ENCODE assay signal across 8 cellular contexts in genomic region chr13:113029487-113030258, GRCh38.
DNase-seq lines count a peak whose midpoint lies in the region; ATAC-seq, FAIRE-seq and TF ChIP-seq lines count a peak whose summit lies in the region.

No MANE protein-coding gene starts in this region.

- H3K36me3 ChIP-seq in SU-DHL-6 (ENCODE audit: low read length) (no peaks in the 10 kb centered on the region), adrenal gland (replicated peaks in 1 of 2) (no peaks in the 10 kb centered on the region)

- FAIRE-seq in frontal cortex (lab: Jason Lieb, UNC): no peak

- H2AFZ ChIP-seq in SU-DHL-6 (ENCODE audit: low read depth, low read length, severe bottlenecking): no peak overlapping the region

- no peak overlapping the region for H3K4me2 ChIP-seq in SU-DHL-6 (ENCODE audit: low read depth, low read length, poor library complexity, severe bottlenecking)

- no peak for TF ChIP-seq POLR2A in adrenal gland (IDR thresholded peaks at IDR 0.05)

- WGBS in adrenal gland, 4 donors: 35 to 63% (median 46%) methylated on average over 12 to 23 of the region's 23 CpGs

- H3K79me2 ChIP-seq in SU-DHL-6 (ENCODE audit: insufficient read depth, low read length): no peaks in the 10 kb centered on the region

- ATAC-seq in left lobe of liver (peak; percentile 81), GM19455 (IDR thresholded peaks at IDR 0.05; ENCODE audit: unreplicated experiment) (no peak)

- H3K9me3 ChIP-seq in SU-DHL-6 (ENCODE audit: insufficient read depth, low read length) (no peaks in the 10 kb centered on the region), adrenal gland (replicated peaks in 1 of 3) (no peaks in the 10 kb centered on the region)

- no peaks in the 10 kb centered on the region for H3K9me2 ChIP-seq in SU-DHL-6 (replicated peaks; ENCODE audit: insufficient read depth, low read length)

- peak; percentile 87 for TF ChIP-seq CTCF in GM12864 (IDR thresholded peaks at IDR 0.05; ENCODE audit: low read depth, low read length, missing control alignments)
- TF ChIP-seq CTCF in SU-DHL-6 (IDR thresholded peaks at IDR 0.05; ENCODE audit: insufficient read depth, low read length, poor library complexity, severe bottlenecking): peak; percentile 95
- TF ChIP-seq CTCF in adrenal gland (IDR thresholded peaks at IDR 0.05): peak; percentile 50 to 69 (median 65)

- H4K20me1 ChIP-seq in SU-DHL-6 (ENCODE audit: low read depth, low read length): no peaks in the 10 kb centered on the region

- intact Hi-C loops in adrenal gland (cut with DNase I): loop anchor here (5.0 to 10.0 kb wide), 3 partner anchors 87 to 368 kb away; no protein-coding TSS in a partner anchor

- H3K4me3 ChIP-seq in GM12864 (ENCODE audit: low read depth, low read length): no peak overlapping the region
- no peak overlapping the region for H3K4me3 ChIP-seq in SU-DHL-6 (ENCODE audit: insufficient read depth, low read length, poor library complexity, severe bottlenecking)
- H3K4me3 ChIP-seq in adrenal gland: no peak overlapping the region

- no peak overlapping the region for H3K27ac ChIP-seq in SU-DHL-6 (ENCODE audit: low read depth, low read length)
- no peak overlapping the region for H3K27ac ChIP-seq in adrenal gland

- DNase-seq in 8988T (peak; percentile 62), GM12864 (ENCODE audit: low read depth) (no peak), adrenal gland (peak in 2 of 7 donors; percentile 34 to 50), left lobe of liver (ENCODE audit: low spot score) (peak; percentile 61), frontal cortex (ENCODE audit: low spot score in 2 of 2) (no peak)
- peak; percentile 15 to 21 for DNase-seq in stimulated activated CD8-positive, alpha-beta memory T cell treated with anti-CD3 and anti-CD28 coated beads, Interleukin-15, amount 100 ng/mL, for 48 hours (ENCODE audit: low read depth in 2 of 2)

- no peaks in the 10 kb centered on the region for H3K4me1 ChIP-seq in adrenal gland (replicated peaks in 1 of 2)

- H3F3A ChIP-seq in SU-DHL-6 (ENCODE audit: insufficient read depth): no peaks in the 10 kb centered on the region

- H3K9ac ChIP-seq in SU-DHL-6 (ENCODE audit: low read length): no peak overlapping the region

- H3K27me3 ChIP-seq in SU-DHL-6 (ENCODE audit: low read length): no peaks in the 10 kb centered on the region
- H3K27me3 ChIP-seq in adrenal gland: no peaks in the 10 kb centered on the region

Comparison
In these comparisons a context has a peak if more than half of its experiments do, and no peak if none do; other contexts are left out.
1. DNase-seq: peak in 8988T (single experiment), left lobe of liver (single experiment) and stimulated activated CD8-positive, alpha-beta memory T cell treated with anti-CD3 and anti-CD28 coated beads, Interleukin-15, amount 100 ng/mL, for 48 hours (2 of 2); none in GM12864 (single experiment) and frontal cortex (0 of 2).
2. Peak in every context shown above with its lines, with median percentiles within 50 percentile points of each other: CTCF ChIP-seq.